Comparison of ENCODE assay signal across 8 cellular contexts in the genomic region with DNA sequence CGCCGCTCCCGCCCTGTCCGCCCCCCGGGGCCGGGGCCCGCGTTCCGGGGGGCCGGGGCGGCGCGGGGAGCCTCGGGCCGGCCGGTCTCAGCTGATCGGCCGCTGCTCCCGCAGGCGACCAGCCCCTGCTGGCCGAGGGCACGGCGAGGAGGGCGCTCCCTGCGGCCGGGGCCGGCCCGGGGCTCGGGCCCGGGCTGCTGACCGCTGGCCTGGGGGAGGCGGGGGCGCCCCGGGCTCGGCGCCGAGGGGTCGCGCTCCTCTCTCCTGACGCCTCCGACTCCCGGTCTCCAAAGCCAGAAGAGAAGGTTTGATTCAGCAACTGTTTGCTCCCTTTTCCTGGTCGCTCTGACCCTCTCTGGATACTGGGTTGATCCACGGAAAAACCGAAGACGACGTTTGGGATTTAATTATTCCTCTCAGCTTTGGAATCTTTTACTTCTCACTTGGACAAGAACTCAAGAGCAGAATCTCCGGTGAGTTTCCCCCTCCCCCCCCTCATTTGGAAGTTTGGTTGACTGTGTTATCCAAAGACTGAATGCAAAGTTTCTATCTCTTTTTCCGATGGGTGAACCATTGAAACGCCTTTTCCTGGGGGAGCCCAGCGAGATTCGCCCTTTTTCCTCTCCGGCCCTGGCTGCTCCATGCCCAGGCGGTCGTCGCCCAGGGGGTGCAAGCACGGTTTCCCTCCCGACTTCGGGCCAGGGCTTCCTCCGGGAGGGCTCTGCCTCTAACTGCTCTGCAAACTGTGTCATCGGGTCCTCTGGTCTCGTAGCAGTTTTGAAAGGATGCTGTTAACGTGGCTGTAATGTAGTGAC. TPM values are rescaled to one million over a fixed set of nuclear protein-coding genes. Genes with fewer than 3 reads are reported as not detected.
DNase-seq lines count a peak whose midpoint lies in the region; ATAC-seq, FAIRE-seq and TF ChIP-seq lines count a peak whose summit lies in the region.

No MANE protein-coding gene starts in this region.

- dilution Hi-C loops in keratinocyte (cut with MboI; ENCODE audit: extremely low pct_ligation_motif_present, low sequenced_read_pairs): no loop called here

- H3K4me1 ChIP-seq in A549 (peaks cover 31% of the 10 kb centered on the region), keratinocyte (ENCODE audit: control insufficient read depth, extremely low read depth, insufficient read depth, low read length) (peaks cover 17% of the 10 kb centered on the region)

- CTCF ChIA-PET in A549 (lab: Yijun Ruan, JAX): interaction anchor here (0.6 to 4.2 kb wide), 19 partner anchors 14 to 257 kb away, joined by 3 to 17 read pairs (median 4); no protein-coding TSS in a partner anchor

- TF ChIP-seq CTCF in A549 (IDR thresholded peaks at IDR 0.05): no peak; the same call in 2 of the 3 replicates
- peak; percentile 9 for TF ChIP-seq CTCF in brain microvascular endothelial cell (IDR thresholded peaks at IDR 0.05; ENCODE audit: low read depth, low read length, missing control alignments)
- TF ChIP-seq CTCF in keratinocyte (optimal IDR thresholded peaks at IDR 0.05 in 1 of 3, IDR thresholded peaks at IDR 0.05 in 1 of 3, conservative IDR thresholded peaks at IDR 0.05 in 1 of 3; ENCODE audit: extremely low read depth in 1 of 3, insufficient read depth in 2 of 3, low read length in 3 of 3): no peak

- TF ChIP-seq EP300 in A549 (IDR thresholded peaks at IDR 0.05): no peak

- no peaks in the 10 kb centered on the region for H3K27me3 ChIP-seq in brain microvascular endothelial cell (replicated peaks)
- no peaks in the 10 kb centered on the region for H3K27me3 ChIP-seq in keratinocyte (ENCODE audit: control insufficient read depth, extremely low read depth, insufficient read depth, low read length)

- H3K9me3 ChIP-seq in A549 (no peaks in the 10 kb centered on the region), keratinocyte (ENCODE audit: control insufficient read depth, low read depth, low read length) (no peaks in the 10 kb centered on the region)

- ATAC-seq in A549 (peak; percentile 34 to 73), HG02943 (IDR thresholded peaks at IDR 0.05; ENCODE audit: low read depth, unreplicated experiment) (peak; percentile 13)

- H3K4me3 ChIP-seq in A549 (peak overlapping the region; percentile 86), brain microvascular endothelial cell (ENCODE audit: low read depth, low read length) (peak overlapping the region; percentile 90), keratinocyte (ENCODE audit: control insufficient read depth in 2 of 3, extremely low read depth in 1 of 3, insufficient read depth in 2 of 3, low read depth in 1 of 3, low read length in 3 of 3) (peak overlapping the region; percentile 55 to 99 (median 98))

- H3K9me1 ChIP-seq in keratinocyte (ENCODE audit: control insufficient read depth, extremely low read depth, insufficient read depth, low read length): no peaks in the 10 kb centered on the region

- TF ChIP-seq POLR2A in A549 (IDR thresholded peaks at IDR 0.05; ENCODE audit: low read length): no peak
- TF ChIP-seq POLR2A in GM12891 (IDR thresholded peaks at IDR 0.05; ENCODE audit: low read depth, low read length): no peak

- no peak for TF ChIP-seq RAD21 in A549 (conservative IDR thresholded peaks at IDR 0.05 in 1 of 2, IDR thresholded peaks at IDR 0.05 in 1 of 2)

- WGBS in A549 (ENCODE audit: missing lambda C conversion rate): under 1% methylated on average over 23 of the region's 63 CpGs

- peaks cover 4% of the 10 kb centered on the region for H3K36me3 ChIP-seq in brain microvascular endothelial cell (replicated peaks)
- H3K36me3 ChIP-seq in keratinocyte (ENCODE audit: control insufficient read depth in 2 of 2, extremely low read depth in 1 of 2, insufficient read depth in 2 of 2, low read length in 2 of 2): no peaks in the 10 kb centered on the region

- in situ Hi-C loops in brain microvascular endothelial cell (cut with HindIII; ENCODE audit: low pct_ligation_motif_present, low sequenced_read_pairs): no loop called here

- FAIRE-seq in A549 (lab: Jason Lieb, UNC): no peak
- FAIRE-seq in GM12891 (lab: Jason Lieb, UNC): peak; percentile 52
- no peak for FAIRE-seq in keratinocyte (lab: Jason Lieb, UNC)

- H3K27ac ChIP-seq in A549 (peak overlapping the region; percentile 95 to 99), brain microvascular endothelial cell (peak overlapping the region; percentile 80), keratinocyte (ENCODE audit: control insufficient read depth, insufficient read depth, low read length) (peak overlapping the region; percentile 88)

- POLR2A ChIA-PET in A549 (lab: Yijun Ruan, JAX): interaction anchor here (0.6 to 1.7 kb wide), 6 partner anchors 9 to 254 kb away, joined by 3 to 4 read pairs (median 3); a partner anchor contains a TSS

- DNase-seq in A549 (ENCODE audit: low read depth in 1 of 2, low spot score in 1 of 2): peak; percentile 19 to 48
- DNase-seq in GM12891 (ENCODE audit: insufficient read length, low spot score): no peak
- peak; percentile 42 for DNase-seq in RPMI8226
- DNase-seq in brain microvascular endothelial cell: no peak
- DNase-seq in keratinocyte (ENCODE audit: low read depth, low spot score): no peak
- DNase-seq in stimulated activated CD4-positive, alpha-beta T cell treated with anti-CD3 and anti-CD28 coated beads, Interleukin-12 subunit alpha, Interleukin-12 subunit beta, amount 100 ng/mL, for 4 hours: peak; percentile 18
- no peak for DNase-seq in NCI-H226

- H2AFZ ChIP-seq in keratinocyte (ENCODE audit: control insufficient read depth, low read length): peak overlapping the region; percentile 49

- peaks cover 55% of the 10 kb centered on the region for H3K79me2 ChIP-seq in keratinocyte (ENCODE audit: control insufficient read depth, insufficient read depth, low read length)

- peak overlapping the region; percentile 93 for H3K9ac ChIP-seq in keratinocyte (ENCODE audit: control insufficient read depth, extremely low read depth, insufficient read depth, low read length)

- no peaks in the 10 kb centered on the region for H4K20me1 ChIP-seq in keratinocyte (ENCODE audit: control insufficient read depth, extremely low read depth, insufficient read depth, low read length)

- H3K4me2 ChIP-seq in A549 (peak overlapping the region; percentile 91), keratinocyte (ENCODE audit: control insufficient read depth, extremely low read depth, insufficient read depth, low read depth, low read length) (peak overlapping the region; percentile 90)

TF ChIP-seq in A549, 52 proteins besides CTCF, POLR2A, EP300 and RAD21:
- TF ChIP-seq KDM5A (IDR thresholded peaks at IDR 0.05): 0 out of 2 replicates have a peak, but pooled peaks have one; percentile 1
- TF ChIP-seq, protein P1, sequence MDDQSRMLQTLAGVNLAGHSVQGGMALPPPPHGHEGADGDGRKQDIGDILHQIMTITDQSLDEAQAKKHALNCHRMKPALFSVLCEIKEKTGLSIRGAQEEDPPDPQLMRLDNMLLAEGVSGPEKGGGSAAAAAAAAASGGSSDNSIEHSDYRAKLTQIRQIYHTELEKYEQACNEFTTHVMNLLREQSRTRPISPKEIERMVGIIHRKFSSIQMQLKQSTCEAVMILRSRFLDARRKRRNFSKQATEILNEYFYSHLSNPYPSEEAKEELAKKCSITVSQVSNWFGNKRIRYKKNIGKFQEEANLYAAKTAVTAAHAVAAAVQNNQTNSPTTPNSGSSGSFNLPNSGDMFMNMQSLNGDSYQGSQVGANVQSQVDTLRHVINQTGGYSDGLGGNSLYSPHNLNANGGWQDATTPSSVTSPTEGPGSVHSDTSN (IDR thresholded peaks at IDR 0.05): no peak
TF ChIP-seq in A549: peak in this region for 1.

TF ChIP-seq in GM12891, 5 proteins besides CTCF, POLR2A, EP300 and RAD21:
- TF ChIP-seq POU2F2 (IDR thresholded peaks at IDR 0.05; ENCODE audit: low read depth, low read length) (no peak), POLR2AphosphoS5 (IDR thresholded peaks at IDR 0.05; ENCODE audit: low read depth, low read length) (no peak)

RNA-seq across cellular contexts. Expression of a gene that starts 0.7 kb away (rescaled TPM):
- polyA plus RNA-seq in A549 (2011; rRNA removed): 42.8 and 48.0 TPM in 2 replicates
- 34.5 and 41.2 TPM in 2 replicates for polyA plus RNA-seq in A549 (2012; cell fraction: cytosol; rRNA removed)
- 120 and 122 TPM in 2 replicates for polyA plus RNA-seq in A549 (2012; cell fraction: nucleus; rRNA removed)
- 34.5 TPM in 3 replicates for polyA plus RNA-seq in A549 (2017; fragmentation: RNase III; extraction: RNeasy Plus Mini Kit Qiagen cat#74134 plus additional on column Dnase treatment)
- polyA minus RNA-seq in A549 (2011; rRNA and poly(A)+ RNA removed): 89.4 and 97.8 TPM in 2 replicates
- polyA plus RNA-seq in GM12891 (2012; ENCODE audit: low read depth, missing spikeins): 42.6 TPM
- 29.9 to 39.6 TPM (median 30.3 TPM) in 3 replicates for polyA plus RNA-seq in keratinocyte
- polyA plus RNA-seq in keratinocyte (2011; ENCODE audit: low read depth): 47.9 TPM
- 26.7 and 28.2 TPM in 2 replicates for polyA plus RNA-seq in keratinocyte (2011; cell fraction: cytosol; rRNA removed)
- 90.1 and 96.7 TPM in 2 replicates for polyA plus RNA-seq in keratinocyte (2011; cell fraction: nucleus; rRNA removed)
- 29.7 and 35.1 TPM in 2 replicates for polyA plus RNA-seq in keratinocyte (2012; ENCODE audit: low replicate concordance)
- 70.9 to 90.4 TPM (median 77.6 TPM) in 3 replicates for polyA minus RNA-seq in keratinocyte
- 45.1 TPM for polyA minus RNA-seq in keratinocyte (2011; cell fraction: cytosol; rRNA and poly(A)+ RNA removed)
- polyA minus RNA-seq in keratinocyte (2011; cell fraction: nucleus; rRNA and poly(A)+ RNA removed): 60.5 and 97.2 TPM in 2 replicates

Comparison
In these comparisons a context has a peak if more than half of its experiments do, and no peak if none do; other contexts are left out.
1. DNase-seq: peak in A549 (2 of 2), RPMI8226 (single experiment) and stimulated activated CD4-positive, alpha-beta T cell treated with anti-CD3 and anti-CD28 coated beads, Interleukin-12 subunit alpha, Interleukin-12 subunit beta, amount 100 ng/mL, for 4 hours (single experiment); none in GM12891 (single experiment), brain microvascular endothelial cell (single experiment), keratinocyte (single experiment) and NCI-H226 (single experiment).
2. Peak in every context shown above with its lines, with median percentiles within 50 percentile points of each other: H3K27ac ChIP-seq and H3K4me3 ChIP-seq.